ENCODE assay signal across 18 cellular contexts in the genomic region with DNA sequence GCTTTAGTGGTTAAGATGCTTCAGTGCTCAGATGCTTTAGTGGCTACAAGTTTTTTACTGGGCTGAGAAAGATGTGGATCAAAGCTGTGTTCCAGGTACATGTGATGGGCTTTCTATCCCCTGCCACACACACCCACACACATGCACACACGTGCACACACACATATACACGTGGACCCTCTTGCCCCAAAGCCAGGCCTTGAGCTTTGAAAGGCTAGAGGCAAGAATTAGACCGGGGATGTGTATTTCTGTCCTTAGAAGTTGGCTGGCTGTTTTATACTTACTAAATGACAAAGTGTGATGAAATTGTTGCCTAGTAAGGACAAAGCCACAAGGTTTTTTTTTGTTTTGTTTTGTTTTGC.
"Had no signal": no experiment of that assay in that cellular context is flagged by ENCODE, and none has a peak within 500 bp of the region (broad histone marks: within the 10 kb centered on the region; RNA-seq: fewer than 3 reads in every experiment).

No MANE protein-coding gene starts in this region.

- H3K27me3 Mint-ChIP-seq: activated naive CD4-positive, alpha-beta T cell treated with anti-CD3 and anti-CD28 coated beads, Interleukin-2, amount 50 U/mL, for 24 hours; memory B cell had no signal

- H3K27me3 ChIP-seq: adrenal gland, body of pancreas, esophagus muscularis mucosa, testis, upper lobe of right lung had no signal

- H3K27ac Mint-ChIP-seq: activated naive CD4-positive, alpha-beta T cell treated with anti-CD3 and anti-CD28 coated beads, Interleukin-2, amount 50 U/mL, for 24 hours; memory B cell; natural killer cell; stimulated activated effector memory CD8-positive, alpha-beta T cell treated with anti-CD3 and anti-CD28 coated beads, Interleukin-12 subunit alpha, Interleukin-12 subunit beta, amount 100 ng/mL, for 72 hours had no signal

- DNase-seq: activated CD4-positive, alpha-beta T cell treated with anti-CD3 and anti-CD28 coated beads for 1 hour; activated CD4-positive, alpha-beta T cell treated with anti-CD3 and anti-CD28 coated beads, Interleukin-2, amount 50 U/mL, for 4 hours; activated gamma-delta T cell; body of pancreas; effector memory CD4-positive, alpha-beta T cell; mucosa of descending colon; natural killer cell; stimulated activated CD4-positive, alpha-beta T cell treated with anti-CD3 and anti-CD28 coated beads, Interleukin-4, amount 100 ng/mL, for 24 hours; stomach; testis; upper lobe of right lung; WERI-Rb-1 had no signal

- H3K4me1 Mint-ChIP-seq: activated naive CD4-positive, alpha-beta T cell treated with anti-CD3 and anti-CD28 coated beads, Interleukin-2, amount 50 U/mL, for 24 hours; memory B cell; natural killer cell; stimulated activated effector memory CD8-positive, alpha-beta T cell treated with anti-CD3 and anti-CD28 coated beads, Interleukin-12 subunit alpha, Interleukin-12 subunit beta, amount 100 ng/mL, for 72 hours had no signal

- H3K4me1 ChIP-seq: body of pancreas, prostate gland, testis had no signal

- H3K4me3 ChIP-seq: adrenal gland, body of pancreas, esophagus muscularis mucosa, mucosa of descending colon, prostate gland, stomach, testis, upper lobe of right lung had no signal

- H3K36me3 ChIP-seq: adrenal gland, esophagus muscularis mucosa, prostate gland, stomach, upper lobe of right lung, WERI-Rb-1 had no signal

- H3K4me3 Mint-ChIP-seq: activated naive CD4-positive, alpha-beta T cell treated with anti-CD3 and anti-CD28 coated beads, Interleukin-2, amount 50 U/mL, for 24 hours; memory B cell; natural killer cell; stimulated activated effector memory CD8-positive, alpha-beta T cell treated with anti-CD3 and anti-CD28 coated beads, Interleukin-12 subunit alpha, Interleukin-12 subunit beta, amount 100 ng/mL, for 72 hours had no signal

- ATAC-seq: body of pancreas; mucosa of descending colon; natural killer cell; stimulated activated effector memory CD8-positive, alpha-beta T cell treated with anti-CD3 and anti-CD28 coated beads, Interleukin-12 subunit alpha, Interleukin-12 subunit beta, amount 100 ng/mL, for 72 hours had no signal

- H3K9me3 Mint-ChIP-seq: activated naive CD4-positive, alpha-beta T cell treated with anti-CD3 and anti-CD28 coated beads, Interleukin-2, amount 50 U/mL, for 24 hours; memory B cell; natural killer cell; stimulated activated effector memory CD8-positive, alpha-beta T cell treated with anti-CD3 and anti-CD28 coated beads, Interleukin-12 subunit alpha, Interleukin-12 subunit beta, amount 100 ng/mL, for 72 hours had no signal

- H3K36me3 Mint-ChIP-seq: activated naive CD4-positive, alpha-beta T cell treated with anti-CD3 and anti-CD28 coated beads, Interleukin-2, amount 50 U/mL, for 24 hours; memory B cell; natural killer cell; stimulated activated effector memory CD8-positive, alpha-beta T cell treated with anti-CD3 and anti-CD28 coated beads, Interleukin-12 subunit alpha, Interleukin-12 subunit beta, amount 100 ng/mL, for 72 hours had no signal

- H3K27ac ChIP-seq: body of pancreas, esophagus muscularis mucosa, prostate gland, stomach, testis, upper lobe of right lung, WERI-Rb-1 had no signal

- H3K9me3 ChIP-seq: adrenal gland, body of pancreas, esophagus muscularis mucosa, mucosa of descending colon, prostate gland, stomach, testis, upper lobe of right lung had no signal
